ENCODE assay signal across 1 cellular context in genomic region chr15:81329446-81329845, GRCh38.
TF ChIP-seq lines count a peak whose summit lies in the region.

No MANE protein-coding gene starts in this region.

TF ChIP-seq in IMR-90, 13 proteins besides CTCF, POLR2A, EP300 and RAD21 (continued from another document):
- no peak for TF ChIP-seq CHD1 (IDR thresholded peaks at IDR 0.05; ENCODE audit: low read depth, low read length)
- no peak for TF ChIP-seq MAZ (IDR thresholded peaks at IDR 0.05; ENCODE audit: borderline replicate concordance, low read depth, low read length)
- TF ChIP-seq RFX5 (IDR thresholded peaks at IDR 0.05; ENCODE audit: low read depth, low read length): no peak
- TF ChIP-seq RCOR1 (IDR thresholded peaks at IDR 0.05; ENCODE audit: insufficient replicate concordance, low read length): no peak
- TF ChIP-seq SMC3 (IDR thresholded peaks at IDR 0.05; ENCODE audit: low read depth, low read length): no peak
- TF ChIP-seq ELK1 (IDR thresholded peaks at IDR 0.05; ENCODE audit: borderline replicate concordance, low read depth, low read length): no peak
- no peak for TF ChIP-seq MXI1 (IDR thresholded peaks at IDR 0.05; ENCODE audit: borderline replicate concordance, low read depth, low read length)
- no peak for TF ChIP-seq FOS (IDR thresholded peaks at IDR 0.05; ENCODE audit: low read depth, low read length)
